In genomic region chr13:41751734-41752445, GRCh38 we compare ENCODE assay signal across 28 cellular contexts.
DNase-seq lines count a peak whose midpoint lies in the region; ATAC-seq and TF ChIP-seq lines count a peak whose summit lies in the region.
"Had no signal": no experiment of that assay in that cellular context is flagged by ENCODE, and none has a peak within 500 bp of the region (broad histone marks: within the 10 kb centered on the region; RNA-seq: fewer than 3 reads in every experiment).

No MANE protein-coding gene starts in this region.

- no peak for DNase-seq in Right ventricle myocardium superior
- DNase-seq in left cardiac atrium: no peak
- DNase-seq in central memory CD8-positive, alpha-beta T cell (ENCODE audit: low spot score in 2 of 2): no peak
- DNase-seq in right atrium auricular region (ENCODE audit: low spot score): no peak
- no peak for DNase-seq in kidney tubule cell (ENCODE audit: low spot score)
- DNase-seq in naive thymus-derived CD4-positive, alpha-beta T cell: no peak
- no peak for DNase-seq in NCI-H1417 (lab: John Stamatoyannopoulos, UW)
- DNase-seq: activated CD4-positive, alpha-beta T cell treated with anti-CD3 and anti-CD28 coated beads for 48 hours; CD4-positive, alpha-beta memory T cell; foreskin melanocyte; mammary epithelial cell; NCI-H1105; NCI-H2081 treated with DMSO at 0.1 percent for 48 hours; SIG-M5; SW 1271; T-helper 9 cell had no signal

- CTCF ChIA-PET in naive thymus-derived CD4-positive, alpha-beta T cell (lab: Charles Lee): no interaction called here

- H3K36me3 ChIP-seq in right atrium auricular region: peaks cover 7% of the 10 kb centered on the region
- peaks cover 0 to 8% (median 0%) of the 10 kb centered on the region in 3 experiments for H3K36me3 ChIP-seq in naive thymus-derived CD4-positive, alpha-beta T cell (ENCODE audit: control insufficient read depth in 2 of 3, insufficient read depth in 3 of 3, low read length in 3 of 3)
- H3K36me3 ChIP-seq: ascending aorta, ovary had no signal

- intact Hi-C loops in Right ventricle myocardium superior (cut with DNase I): no loop called here
- intact Hi-C loops in left cardiac atrium (cut with DNase I): no loop called here
- intact Hi-C loops in naive thymus-derived CD4-positive, alpha-beta T cell (cut with micrococcal nuclease): no loop called here

- peak overlapping the region; percentile 22 to 66 for H3K27ac ChIP-seq in right atrium auricular region
- H3K27ac ChIP-seq in naive thymus-derived CD4-positive, alpha-beta T cell (ENCODE audit: low read depth, low read length): no peak overlapping the region
- H3K27ac ChIP-seq: esophagus muscularis mucosa, testis, VCaP had no signal

- H3K9me3 Mint-ChIP-seq in central memory CD8-positive, alpha-beta T cell: peaks cover 5% of the 10 kb centered on the region
- peaks cover 0 to 20% (median 5%) of the 10 kb centered on the region in 11 donors for H3K9me3 Mint-ChIP-seq in naive thymus-derived CD4-positive, alpha-beta T cell

- H3K4me1 ChIP-seq in right atrium auricular region: peaks cover 0 to 11% of the 10 kb centered on the region in 2 donors
- no peaks in the 10 kb centered on the region for H3K4me1 ChIP-seq in naive thymus-derived CD4-positive, alpha-beta T cell (ENCODE audit: control insufficient read depth in 2 of 2, insufficient read depth in 2 of 2, low read length in 2 of 2)
- H3K4me1 ChIP-seq: testis had no signal

- H3K27me3 Mint-ChIP-seq in central memory CD8-positive, alpha-beta T cell: no peaks in the 10 kb centered on the region
- no peaks in the 10 kb centered on the region for H3K27me3 Mint-ChIP-seq in naive thymus-derived CD4-positive, alpha-beta T cell
- H3K27me3 Mint-ChIP-seq: CD4-positive, alpha-beta memory T cell; IgD-negative memory B cell; stimulated activated naive CD8-positive, alpha-beta T cell treated with anti-CD3 and anti-CD28 coated beads, Interleukin-15, Interleukin-2, amounts not matched to agents 100 ng/mL and 50 ng/mL, for 24 hours had no signal

- H3K4me3 ChIP-seq in right atrium auricular region: no peak overlapping the region
- H3K4me3 ChIP-seq in naive thymus-derived CD4-positive, alpha-beta T cell (ENCODE audit: low read length): no peak overlapping the region
- H3K4me3 ChIP-seq: ascending aorta, esophagus muscularis mucosa, GM23338, ovary, smooth muscle cell, testis had no signal

- peaks cover 5% of the 10 kb centered on the region for H3K4me1 Mint-ChIP-seq in central memory CD8-positive, alpha-beta T cell
- H3K4me1 Mint-ChIP-seq in naive thymus-derived CD4-positive, alpha-beta T cell: no peaks in the 10 kb centered on the region
- H3K4me1 Mint-ChIP-seq: GM23338, IgD-negative memory B cell had no signal

- TF ChIP-seq CTCF in right atrium auricular region (IDR thresholded peaks at IDR 0.05): no peak

- no peaks in the 10 kb centered on the region for H3K27me3 ChIP-seq in right atrium auricular region
- H3K27me3 ChIP-seq in naive thymus-derived CD4-positive, alpha-beta T cell (ENCODE audit: control insufficient read depth in 2 of 2, insufficient read depth in 2 of 2, low read length in 2 of 2): no peaks in the 10 kb centered on the region
- H3K27me3 ChIP-seq: ascending aorta, esophagus muscularis mucosa, ovary, testis had no signal

- H3K36me3 Mint-ChIP-seq in central memory CD8-positive, alpha-beta T cell (ENCODE audit: insufficient read depth): peaks cover 12% of the 10 kb centered on the region
- H3K36me3 Mint-ChIP-seq in naive thymus-derived CD4-positive, alpha-beta T cell: peaks cover 9 to 74% (median 60%) of the 10 kb centered on the region in 5 donors

- POLR2A ChIA-PET in naive thymus-derived CD4-positive, alpha-beta T cell (lab: Charles Lee): no interaction called here

- H3K9me3 ChIP-seq in right atrium auricular region: no peaks in the 10 kb centered on the region
- no peaks in the 10 kb centered on the region for H3K9me3 ChIP-seq in naive thymus-derived CD4-positive, alpha-beta T cell (ENCODE audit: control insufficient read depth in 2 of 3, low read length in 3 of 3)
- H3K9me3 ChIP-seq: ascending aorta, esophagus muscularis mucosa, ovary, testis had no signal

- H3K27ac Mint-ChIP-seq in central memory CD8-positive, alpha-beta T cell (ENCODE audit: low read depth): peak overlapping the region; percentile 0
- no peak overlapping the region for H3K27ac Mint-ChIP-seq in naive thymus-derived CD4-positive, alpha-beta T cell
- H3K27ac Mint-ChIP-seq: activated naive CD4-positive, alpha-beta T cell treated with anti-CD3 and anti-CD28 coated beads, Interleukin-2, amount 50 U/mL, for 72 hours; CD4-positive, alpha-beta memory T cell; GM23338; IgD-negative memory B cell; stimulated activated naive CD8-positive, alpha-beta T cell treated with anti-CD3 and anti-CD28 coated beads, Interleukin-15, Interleukin-2, amounts not matched to agents 100 ng/mL and 50 ng/mL, for 24 hours had no signal

- ATAC-seq in Right ventricle myocardium superior (ENCODE audit: poor library complexity): peak; percentile 38
- ATAC-seq in left cardiac atrium: no peak
- ATAC-seq in central memory CD8-positive, alpha-beta T cell (replicated peaks; ENCODE audit: extremely low read depth, poor library complexity, severe bottlenecking): no peak
- no peak for ATAC-seq in GM18909 (IDR thresholded peaks at IDR 0.05; ENCODE audit: poor library complexity, unreplicated experiment)
- no peak for ATAC-seq in naive thymus-derived CD4-positive, alpha-beta T cell
- ATAC-seq: activated naive CD4-positive, alpha-beta T cell treated with anti-CD3 and anti-CD28 coated beads, Interleukin-2, amount 50 U/mL, for 72 hours; GM23338; Panc1 had no signal

- no peak overlapping the region for H3K4me3 Mint-ChIP-seq in central memory CD8-positive, alpha-beta T cell
- H3K4me3 Mint-ChIP-seq in naive thymus-derived CD4-positive, alpha-beta T cell: no peak overlapping the region
- H3K4me3 Mint-ChIP-seq: CD4-positive, alpha-beta memory T cell; GM23338; IgD-negative memory B cell; stimulated activated naive CD8-positive, alpha-beta T cell treated with anti-CD3 and anti-CD28 coated beads, Interleukin-15, Interleukin-2, amounts not matched to agents 100 ng/mL and 50 ng/mL, for 24 hours had no signal
